14 cellular contexts compared by ENCODE assay signal in the genomic region with DNA sequence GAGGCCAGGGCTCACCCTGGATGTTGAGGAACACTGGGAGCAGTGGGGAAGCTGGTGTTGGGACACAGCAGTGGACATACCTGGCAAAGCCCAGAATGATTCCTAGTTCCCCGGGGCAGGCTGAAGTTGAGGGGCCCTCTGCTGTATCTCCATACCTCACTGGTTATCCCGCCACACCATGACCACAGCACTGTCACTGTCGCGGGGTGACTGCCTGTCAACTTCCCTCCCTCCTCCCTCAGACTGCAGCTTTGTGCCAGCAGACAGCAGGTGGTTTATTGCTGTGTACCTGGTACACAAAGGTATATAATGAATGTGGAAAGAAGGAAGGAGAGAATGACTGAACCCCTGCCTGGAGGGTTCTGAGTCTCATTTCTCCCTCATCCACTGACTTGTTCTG.
"Had no signal": no experiment of that assay in that cellular context is flagged by ENCODE, and none has a peak within 500 bp of the region (broad histone marks: within the 10 kb centered on the region; RNA-seq: fewer than 3 reads in every experiment).

No MANE protein-coding gene starts in this region.

- H3K4me3 ChIP-seq: adrenal gland, cardiac muscle cell, esophagus muscularis mucosa, uterus had no signal

- H3K9me3 ChIP-seq: adrenal gland, esophagus muscularis mucosa, uterus had no signal

- DNase-seq: activated CD4-positive, alpha-beta T cell treated with anti-CD3 and anti-CD28 coated beads for 4 hours; activated CD8-positive, alpha-beta T cell treated with anti-CD3 and anti-CD28 coated beads for 36 hours; activated effector memory CD4-positive, alpha-beta T cell treated with Interleukin-2 at 50 U/mL for 16 hours; activated T-cell treated with anti-CD3 and anti-CD28 coated beads, Interleukin-2, amount 50 U/mL, for 4 hours; adrenal gland; mammary epithelial cell; naive thymus-derived CD8-positive, alpha-beta T cell; stimulated activated CD4-positive, alpha-beta T cell treated with anti-CD3 and anti-CD28 coated beads, Interleukin-12 subunit alpha, Interleukin-12 subunit beta, amount 100 ng/mL, for 4 hours; stimulated activated CD4-positive, alpha-beta T cell treated with anti-CD3 and anti-CD28 coated beads, Interleukin-2, amount 100 ng/mL, for 24 hours; uterus had no signal

- H3K4me1 ChIP-seq: uterus had no signal

- H3K27ac ChIP-seq: adrenal gland, cardiac muscle cell, uterus had no signal

- H3K27me3 ChIP-seq: adrenal gland, cardiac muscle cell, esophagus muscularis mucosa, uterus had no signal

- ATAC-seq: activated CD8-positive, alpha-beta T cell treated with anti-CD3 and anti-CD28 coated beads for 36 hours; activated T-cell treated with anti-CD3 and anti-CD28 coated beads, Interleukin-2, amount 50 U/mL, for 4 hours; naive thymus-derived CD8-positive, alpha-beta T cell; stimulated activated effector memory CD8-positive, alpha-beta T cell treated with anti-CD3 and anti-CD28 coated beads, Interleukin-12 subunit alpha, Interleukin-12 subunit beta, amount 100 ng/mL, for 72 hours; WTC11 had no signal

- H3K36me3 ChIP-seq: adrenal gland, cardiac muscle cell, esophagus muscularis mucosa, uterus had no signal
